ENCODE assay signal across 8 cellular contexts in genomic region chr4:2793578-2793919, GRCh38.
DNase-seq lines count a peak whose midpoint lies in the region; ATAC-seq lines count a peak whose summit lies in the region.

No MANE protein-coding gene starts in this region.

- H3K4me1 ChIP-seq in NT2/D1 (ENCODE audit: insufficient read depth, insufficient read length) = peaks cover 38% of the 10 kb centered on the region

- H3K9me3 ChIP-seq in NT2/D1 (ENCODE audit: insufficient read depth, low read length) (no peaks in the 10 kb centered on the region), iPS-18c (ENCODE audit: control insufficient read depth, insufficient read depth, low read length) (no peaks in the 10 kb centered on the region)

- H3K9ac ChIP-seq in NT2/D1 (ENCODE audit: insufficient read length, low read depth) = peak overlapping the region; percentile 52

- no peak for ATAC-seq in GM18502 (IDR thresholded peaks at IDR 0.05; ENCODE audit: poor library complexity, unreplicated experiment)

- H3K36me3 ChIP-seq in NT2/D1 (ENCODE audit: insufficient read depth, insufficient read length, low read length) = no peaks in the 10 kb centered on the region

- H3K27me3 ChIP-seq in NT2/D1 (ENCODE audit: insufficient read depth, insufficient read length) = peaks cover 29% of the 10 kb centered on the region

- DNase-seq in DMS53 (lab: John Stamatoyannopoulos, UW) (peak; percentile 57), NT2/D1 (ENCODE audit: low read depth, low spot score) (no peak), amniotic epithelial cell (ENCODE audit: low read depth) (peak; percentile 60), NCI-H748 (lab: John Stamatoyannopoulos, UW; ENCODE audit: unreplicated experiment) (no peak), C1 segment of cervical spinal cord (lab: John Stamatoyannopoulos, UW) (no peak)
- peak; percentile 70 to 72 for DNase-seq in stimulated activated CD4-positive, alpha-beta T cell treated with anti-CD3 and anti-CD28 coated beads, Interleukin-2, amount 100 ng/mL, for 24 hours

- H3K4me3 ChIP-seq in NT2/D1 (ENCODE audit: insufficient read length, low read depth) (peak overlapping the region; percentile 24), iPS-18c (ENCODE audit: insufficient read depth, low read depth, low read length) (peak overlapping the region; percentile 53)

Comparison
In these comparisons a context has a peak if more than half of its experiments do, and no peak if none do; other contexts are left out.
1. DNase-seq: peak in DMS53 (single experiment), amniotic epithelial cell (single experiment) and stimulated activated CD4-positive, alpha-beta T cell treated with anti-CD3 and anti-CD28 coated beads, Interleukin-2, amount 100 ng/mL, for 24 hours (2 of 2); none in NT2/D1 (single experiment), NCI-H748 (single experiment) and C1 segment of cervical spinal cord (0 of 14).